In the genomic region with DNA sequence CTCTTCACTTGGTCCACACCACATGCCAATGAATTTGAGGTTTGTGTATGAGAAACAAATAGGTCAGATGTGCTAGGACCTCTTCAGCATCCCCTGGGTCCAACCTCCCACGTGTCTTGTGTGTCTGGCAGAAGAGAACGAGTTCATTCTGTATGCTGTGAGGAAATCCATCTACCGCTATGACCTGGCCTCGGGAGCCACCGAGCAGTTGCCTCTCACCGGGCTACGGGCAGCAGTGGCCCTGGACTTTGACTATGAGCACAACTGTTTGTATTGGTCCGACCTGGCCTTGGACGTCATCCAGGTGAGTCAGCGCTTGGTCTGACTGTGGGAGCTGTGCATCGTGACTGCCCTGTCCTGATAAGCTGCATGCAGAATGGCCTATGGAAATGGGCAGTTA, we compare ENCODE assay signal across 11 cellular contexts.
A peak's percentile ranks its signal among the peaks of the same experiment; 100 is the strongest.
DNase-seq lines count a peak whose midpoint lies in the region; ATAC-seq and TF ChIP-seq lines count a peak whose summit lies in the region.
"Had no signal": no experiment of that assay in that cellular context is flagged by ENCODE, and none has a peak within 500 bp of the region (broad histone marks: within the 10 kb centered on the region; RNA-seq: fewer than 3 reads in every experiment).

No MANE protein-coding gene starts in this region.

- H3K36me3 Mint-ChIP-seq in stimulated activated effector memory CD8-positive, alpha-beta T cell treated with anti-CD3 and anti-CD28 coated beads, Interleukin-12 subunit alpha, Interleukin-12 subunit beta, amount 100 ng/mL, for 72 hours = peaks cover 54% of the 10 kb centered on the region

- intact Hi-C loops in Panc1 (cut with micrococcal nuclease; ENCODE audit: unreplicated experiment) = no loop called here

- no peaks in the 10 kb centered on the region for H3K36me3 ChIP-seq in Panc1 (ENCODE audit: control insufficient read depth, insufficient read depth, low read length)

- BruUV-seq in Panc1 (replicated peaks; lab: Mats Ljungman, UMichigan) = no TSS peak

- in situ Hi-C loops in Panc1 (cut with HindIII; ENCODE audit: low pct_unique_long_range_greater_than_20kb, low sequenced_read_pairs) = no loop called here

- no peaks in the 10 kb centered on the region for H3K9me3 Mint-ChIP-seq in stimulated activated effector memory CD8-positive, alpha-beta T cell treated with anti-CD3 and anti-CD28 coated beads, Interleukin-12 subunit alpha, Interleukin-12 subunit beta, amount 100 ng/mL, for 72 hours

- H3K9me3 ChIP-seq in Panc1 (ENCODE audit: control insufficient read depth, insufficient read depth, low read depth, low read length) = no peaks in the 10 kb centered on the region

- H3K27me3 ChIP-seq in Panc1 (ENCODE audit: control insufficient read depth, insufficient read depth, low read length) = no peaks in the 10 kb centered on the region

- DNase-seq in NCI-H748 (lab: John Stamatoyannopoulos, UW; ENCODE audit: unreplicated experiment) (peak; percentile 28), NCI-H748 treated with DMSO at 0.1 percent for 48 hours (lab: John Stamatoyannopoulos, UW) (no peak), Panc1 (ENCODE audit: low read depth, low spot score) (peak; percentile 58), CD1c-positive myeloid dendritic cell (ENCODE audit: extremely low spot score) (no peak), superior temporal gyrus (ENCODE audit: extremely low spot score) (no peak)
- DNase-seq in stimulated activated effector memory CD8-positive, alpha-beta T cell treated with anti-CD3 and anti-CD28 coated beads, Interleukin-12 subunit alpha, Interleukin-12 subunit beta, amount 100 ng/mL, for 72 hours (ENCODE audit: low spot score in 2 of 2) = no peak
- DNase-seq: amniotic stem cell, GDM1, NCI-H1436 had no signal

- CTCF ChIA-PET in Panc1 (lab: Charles Lee) = no interaction called here

- ATAC-seq in Panc1 (peak; percentile 79), esophagus mucosa (peak; percentile 54), GM19395 (IDR thresholded peaks at IDR 0.05; ENCODE audit: unreplicated experiment) (no peak)
- ATAC-seq in stimulated activated effector memory CD8-positive, alpha-beta T cell treated with anti-CD3 and anti-CD28 coated beads, Interleukin-12 subunit alpha, Interleukin-12 subunit beta, amount 100 ng/mL, for 72 hours = no peak

- H3K4me1 Mint-ChIP-seq in stimulated activated effector memory CD8-positive, alpha-beta T cell treated with anti-CD3 and anti-CD28 coated beads, Interleukin-12 subunit alpha, Interleukin-12 subunit beta, amount 100 ng/mL, for 72 hours = peaks cover 32% of the 10 kb centered on the region

- H3K4me3 Mint-ChIP-seq in stimulated activated effector memory CD8-positive, alpha-beta T cell treated with anti-CD3 and anti-CD28 coated beads, Interleukin-12 subunit alpha, Interleukin-12 subunit beta, amount 100 ng/mL, for 72 hours = no peak overlapping the region

- POLR2A ChIA-PET in Panc1 (lab: Charles Lee) = no interaction called here

- peaks cover 6% of the 10 kb centered on the region; the same call in 1 of the 2 replicates for H3K4me1 ChIP-seq in Panc1 (ENCODE audit: control insufficient read depth, insufficient read depth, low read length)

- no peak for TF ChIP-seq CTCF in Panc1 (IDR thresholded peaks at IDR 0.05)

- no peak overlapping the region for H3K4me3 ChIP-seq in Panc1 (ENCODE audit: low read depth in 2 of 2, low read length in 2 of 2)

- H3K27ac Mint-ChIP-seq in stimulated activated effector memory CD8-positive, alpha-beta T cell treated with anti-CD3 and anti-CD28 coated beads, Interleukin-12 subunit alpha, Interleukin-12 subunit beta, amount 100 ng/mL, for 72 hours = peak overlapping the region; percentile 0

- no peak overlapping the region for H3K27ac ChIP-seq in Panc1 (ENCODE audit: low read length)

Comparison
In these comparisons a context has a peak if more than half of its experiments do, and no peak if none do; other contexts are left out.
1. DNase-seq: peak in NCI-H748 (single experiment) and Panc1 (single experiment); none in NCI-H748 treated with DMSO at 0.1 percent for 48 hours (single experiment), stimulated activated effector memory CD8-positive, alpha-beta T cell treated with anti-CD3 and anti-CD28 coated beads, Interleukin-12 subunit alpha, Interleukin-12 subunit beta, amount 100 ng/mL, for 72 hours (0 of 2), CD1c-positive myeloid dendritic cell (single experiment) and superior temporal gyrus (single experiment).
2. ATAC-seq: peak in Panc1 (single experiment) and esophagus mucosa (single experiment); none in stimulated activated effector memory CD8-positive, alpha-beta T cell treated with anti-CD3 and anti-CD28 coated beads, Interleukin-12 subunit alpha, Interleukin-12 subunit beta, amount 100 ng/mL, for 72 hours (single experiment) and GM19395 (single experiment).